Comparison of ENCODE assay signal across 1 cellular context in the genomic region with DNA sequence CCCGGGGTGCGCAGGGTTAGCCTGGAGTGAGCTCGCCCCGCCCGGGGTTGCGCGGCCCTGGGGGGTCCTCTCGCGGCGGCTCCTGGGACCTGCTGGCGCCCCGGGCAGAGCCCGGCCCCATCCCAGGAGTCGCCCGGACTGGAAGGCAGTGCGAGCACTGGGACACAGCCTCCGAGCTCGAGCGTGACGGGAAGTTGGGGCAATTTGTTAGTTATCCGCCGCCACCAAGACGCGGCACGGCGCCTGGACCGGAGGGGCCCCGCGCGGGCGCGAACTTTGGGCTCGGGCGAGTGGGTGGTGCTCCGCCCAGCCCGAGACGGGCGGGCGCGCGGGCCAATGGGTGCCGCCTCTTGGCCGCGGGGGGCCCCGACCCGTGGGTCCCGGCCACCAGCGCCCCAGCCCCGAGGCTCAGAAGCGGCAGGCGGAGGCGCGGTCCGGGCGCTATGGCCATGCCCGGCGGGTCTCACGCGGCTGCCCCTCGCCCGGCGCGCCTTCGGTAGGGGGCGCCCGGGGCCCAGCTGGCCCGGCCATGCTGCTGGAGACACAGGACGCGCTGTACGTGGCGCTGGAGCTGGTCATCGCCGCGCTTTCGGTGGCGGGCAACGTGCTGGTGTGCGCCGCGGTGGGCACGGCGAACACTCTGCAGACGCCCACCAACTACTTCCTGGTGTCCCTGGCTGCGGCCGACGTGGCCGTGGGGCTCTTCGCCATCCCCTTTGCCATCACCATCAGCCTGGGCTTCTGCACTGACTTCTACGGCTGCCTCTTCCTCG.
TF ChIP-seq lines count a peak whose summit lies in the region.

Gene ADORA2B (plus strand): TSS at position 411 of the 773 bp plus-strand sequence. CDS start 119 bp downstream, at position 530.

TF ChIP-seq in HepG2, 621 proteins besides CTCF, POLR2A, EP300 and RAD21 (continued from another document and continues in another):
- TF ChIP-seq, protein P1, sequence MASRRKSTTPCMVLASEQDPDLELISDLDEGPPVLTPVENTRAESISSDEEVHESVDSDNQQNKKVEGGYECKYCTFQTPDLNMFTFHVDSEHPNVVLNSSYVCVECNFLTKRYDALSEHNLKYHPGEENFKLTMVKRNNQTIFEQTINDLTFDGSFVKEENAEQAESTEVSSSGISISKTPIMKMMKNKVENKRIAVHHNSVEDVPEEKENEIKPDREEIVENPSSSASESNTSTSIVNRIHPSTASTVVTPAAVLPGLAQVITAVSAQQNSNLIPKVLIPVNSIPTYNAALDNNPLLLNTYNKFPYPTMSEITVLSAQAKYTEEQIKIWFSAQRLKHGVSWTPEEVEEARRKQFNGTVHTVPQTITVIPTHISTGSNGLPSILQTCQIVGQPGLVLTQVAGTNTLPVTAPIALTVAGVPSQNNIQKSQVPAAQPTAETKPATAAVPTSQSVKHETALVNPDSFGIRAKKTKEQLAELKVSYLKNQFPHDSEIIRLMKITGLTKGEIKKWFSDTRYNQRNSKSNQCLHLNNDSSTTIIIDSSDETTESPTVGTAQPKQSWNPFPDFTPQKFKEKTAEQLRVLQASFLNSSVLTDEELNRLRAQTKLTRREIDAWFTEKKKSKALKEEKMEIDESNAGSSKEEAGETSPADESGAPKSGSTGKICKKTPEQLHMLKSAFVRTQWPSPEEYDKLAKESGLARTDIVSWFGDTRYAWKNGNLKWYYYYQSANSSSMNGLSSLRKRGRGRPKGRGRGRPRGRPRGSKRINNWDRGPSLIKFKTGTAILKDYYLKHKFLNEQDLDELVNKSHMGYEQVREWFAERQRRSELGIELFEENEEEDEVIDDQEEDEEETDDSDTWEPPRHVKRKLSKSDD (CRISPR knock-in tag; IDR thresholded peaks at IDR 0.05; ENCODE audit: low read depth), result 0 out of 2 replicates have a peak, but pooled peaks have one; percentile 65
- no peak for TF ChIP-seq ZNF878 (CRISPR knock-in tag; IDR thresholded peaks at IDR 0.05)
- TF ChIP-seq, protein P2, sequence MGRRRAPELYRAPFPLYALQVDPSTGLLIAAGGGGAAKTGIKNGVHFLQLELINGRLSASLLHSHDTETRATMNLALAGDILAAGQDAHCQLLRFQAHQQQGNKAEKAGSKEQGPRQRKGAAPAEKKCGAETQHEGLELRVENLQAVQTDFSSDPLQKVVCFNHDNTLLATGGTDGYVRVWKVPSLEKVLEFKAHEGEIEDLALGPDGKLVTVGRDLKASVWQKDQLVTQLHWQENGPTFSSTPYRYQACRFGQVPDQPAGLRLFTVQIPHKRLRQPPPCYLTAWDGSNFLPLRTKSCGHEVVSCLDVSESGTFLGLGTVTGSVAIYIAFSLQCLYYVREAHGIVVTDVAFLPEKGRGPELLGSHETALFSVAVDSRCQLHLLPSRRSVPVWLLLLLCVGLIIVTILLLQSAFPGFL (CRISPR knock-in tag; IDR thresholded peaks at IDR 0.05), result no peak
- no peak for TF ChIP-seq ZNF17 (CRISPR knock-in tag; IDR thresholded peaks at IDR 0.05)
- TF ChIP-seq ZKSCAN1 (IDR thresholded peaks at IDR 0.05; ENCODE audit: low read length), result no peak
- TF ChIP-seq, protein P3, sequence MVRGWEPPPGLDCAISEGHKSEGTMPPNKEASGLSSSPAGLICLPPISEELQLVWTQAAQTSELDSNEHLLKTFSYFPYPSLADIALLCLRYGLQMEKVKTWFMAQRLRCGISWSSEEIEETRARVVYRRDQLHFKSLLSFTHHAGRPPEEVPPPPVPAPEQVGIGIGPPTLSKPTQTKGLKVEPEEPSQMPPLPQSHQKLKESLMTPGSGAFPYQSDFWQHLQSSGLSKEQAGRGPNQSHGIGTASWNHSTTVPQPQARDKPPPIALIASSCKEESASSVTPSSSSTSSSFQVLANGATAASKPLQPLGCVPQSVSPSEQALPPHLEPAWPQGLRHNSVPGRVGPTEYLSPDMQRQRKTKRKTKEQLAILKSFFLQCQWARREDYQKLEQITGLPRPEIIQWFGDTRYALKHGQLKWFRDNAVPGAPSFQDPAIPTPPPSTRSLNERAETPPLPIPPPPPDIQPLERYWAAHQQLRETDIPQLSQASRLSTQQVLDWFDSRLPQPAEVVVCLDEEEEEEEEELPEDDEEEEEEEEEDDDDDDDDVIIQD (CRISPR knock-in tag; IDR thresholded peaks at IDR 0.05; ENCODE audit: low read depth), result no peak
- TF ChIP-seq ZFP36L2 (CRISPR knock-in tag; IDR thresholded peaks at IDR 0.05), result no peak
- TF ChIP-seq FOXO1 (CRISPR knock-in tag; IDR thresholded peaks at IDR 0.05), result peak; percentile 74
- peak; percentile 59; the same call in 1 of the 2 replicates for TF ChIP-seq KAT8 (CRISPR knock-in tag; IDR thresholded peaks at IDR 0.05)
- no peak for TF ChIP-seq SRF (IDR thresholded peaks at IDR 0.05; ENCODE audit: low read depth, low read length)
- peak; percentile 87; the same call in 1 of the 2 replicates for TF ChIP-seq ZNF235 (CRISPR knock-in tag; IDR thresholded peaks at IDR 0.05; ENCODE audit: borderline replicate concordance)
- TF ChIP-seq, protein P4, sequence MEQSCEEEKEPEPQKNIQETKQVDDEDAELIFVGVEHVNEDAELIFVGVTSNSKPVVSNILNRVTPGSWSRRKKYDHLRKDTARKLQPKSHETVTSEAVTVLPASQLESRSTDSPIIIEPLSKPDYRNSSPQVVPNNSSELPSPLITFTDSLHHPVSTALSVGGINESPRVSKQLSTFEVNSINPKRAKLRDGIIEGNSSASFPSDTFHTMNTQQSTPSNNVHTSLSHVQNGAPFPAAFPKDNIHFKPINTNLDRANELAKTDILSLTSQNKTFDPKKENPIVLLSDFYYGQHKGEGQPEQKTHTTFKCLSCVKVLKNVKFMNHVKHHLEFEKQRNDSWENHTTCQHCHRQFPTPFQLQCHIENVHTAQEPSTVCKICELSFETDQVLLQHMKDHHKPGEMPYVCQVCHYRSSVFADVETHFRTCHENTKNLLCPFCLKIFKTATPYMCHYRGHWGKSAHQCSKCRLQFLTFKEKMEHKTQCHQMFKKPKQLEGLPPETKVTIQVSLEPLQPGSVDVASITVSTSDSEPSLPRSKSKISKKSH (CRISPR knock-in tag; IDR thresholded peaks at IDR 0.05; ENCODE audit: borderline replicate concordance), result peak; percentile 62; the same call in 1 of the 2 replicates
- no peak for TF ChIP-seq SMYD3 (CRISPR knock-in tag; IDR thresholded peaks at IDR 0.05)
- TF ChIP-seq ZBTB25 (CRISPR knock-in tag; IDR thresholded peaks at IDR 0.05), result peak; percentile 76
- no peak for TF ChIP-seq KDM4B (CRISPR knock-in tag; IDR thresholded peaks at IDR 0.05)
- TF ChIP-seq, protein P5, sequence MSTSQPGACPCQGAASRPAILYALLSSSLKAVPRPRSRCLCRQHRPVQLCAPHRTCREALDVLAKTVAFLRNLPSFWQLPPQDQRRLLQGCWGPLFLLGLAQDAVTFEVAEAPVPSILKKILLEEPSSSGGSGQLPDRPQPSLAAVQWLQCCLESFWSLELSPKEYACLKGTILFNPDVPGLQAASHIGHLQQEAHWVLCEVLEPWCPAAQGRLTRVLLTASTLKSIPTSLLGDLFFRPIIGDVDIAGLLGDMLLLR (CRISPR knock-in tag; IDR thresholded peaks at IDR 0.05), result peak; percentile 92
- TF ChIP-seq TCF12 (IDR thresholded peaks at IDR 0.05), result no peak
- TF ChIP-seq TCF12 (CRISPR knock-in tag; IDR thresholded peaks at IDR 0.05), result peak; percentile 63; the same call in 1 of the 2 replicates
- TF ChIP-seq DDIT3 (CRISPR knock-in tag; IDR thresholded peaks at IDR 0.05), result no peak
- TF ChIP-seq FIP1L1 (IDR thresholded peaks at IDR 0.05; ENCODE audit: borderline replicate concordance, insufficient read depth, low read depth, low read length), result no peak
- TF ChIP-seq MATR3 (CRISPR knock-in tag; IDR thresholded peaks at IDR 0.05), result no peak
- TF ChIP-seq, protein P6, sequence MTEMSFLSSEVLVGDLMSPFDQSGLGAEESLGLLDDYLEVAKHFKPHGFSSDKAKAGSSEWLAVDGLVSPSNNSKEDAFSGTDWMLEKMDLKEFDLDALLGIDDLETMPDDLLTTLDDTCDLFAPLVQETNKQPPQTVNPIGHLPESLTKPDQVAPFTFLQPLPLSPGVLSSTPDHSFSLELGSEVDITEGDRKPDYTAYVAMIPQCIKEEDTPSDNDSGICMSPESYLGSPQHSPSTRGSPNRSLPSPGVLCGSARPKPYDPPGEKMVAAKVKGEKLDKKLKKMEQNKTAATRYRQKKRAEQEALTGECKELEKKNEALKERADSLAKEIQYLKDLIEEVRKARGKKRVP (CRISPR knock-in tag; IDR thresholded peaks at IDR 0.05), result 0 out of 4 replicates have a peak, but pooled peaks of 1 of the 2 experiments have one; percentile 26
- TF ChIP-seq SRY (CRISPR knock-in tag; IDR thresholded peaks at IDR 0.05), result peak; percentile 79
- no peak for TF ChIP-seq NPAS2 (CRISPR knock-in tag; IDR thresholded peaks at IDR 0.05; ENCODE audit: borderline replicate concordance)
- TF ChIP-seq ZNF383 (CRISPR knock-in tag; IDR thresholded peaks at IDR 0.05; ENCODE audit: borderline replicate concordance), result 0 out of 2 replicates have a peak, but pooled peaks have one; percentile 24
- peak; percentile 44; the same call in 1 of the 2 replicates for TF ChIP-seq FOXA3 (CRISPR knock-in tag; IDR thresholded peaks at IDR 0.05)
- TF ChIP-seq ZNF484 (CRISPR knock-in tag; IDR thresholded peaks at IDR 0.05; ENCODE audit: borderline replicate concordance, low read depth), result no peak
- TF ChIP-seq DPF2 (CRISPR knock-in tag; IDR thresholded peaks at IDR 0.05; ENCODE audit: borderline replicate concordance, low read depth), result no peak
- TF ChIP-seq ZNF263 (CRISPR knock-in tag; IDR thresholded peaks at IDR 0.05), result peak; percentile 46; the same call in 1 of the 2 replicates
- no peak for TF ChIP-seq ZMYM3 (CRISPR knock-in tag; IDR thresholded peaks at IDR 0.05)
- TF ChIP-seq IKZF4 (CRISPR knock-in tag; IDR thresholded peaks at IDR 0.05; ENCODE audit: borderline replicate concordance, low read depth, not compliant biosample characterization), result peak; percentile 73
- no peak for TF ChIP-seq CHD4 (IDR thresholded peaks at IDR 0.05; ENCODE audit: borderline replicate concordance, low read length)
- 0 out of 2 replicates have a peak, but pooled peaks have one; percentile 38 for TF ChIP-seq MIER3 (CRISPR knock-in tag; IDR thresholded peaks at IDR 0.05; ENCODE audit: borderline replicate concordance)
- TF ChIP-seq TCF7L2 (IDR thresholded peaks at IDR 0.05; ENCODE audit: low read depth, low read length), result no peak
- TF ChIP-seq ZNF616 (CRISPR knock-in tag; IDR thresholded peaks at IDR 0.05; ENCODE audit: low read depth), result 0 out of 2 replicates have a peak, but pooled peaks have one; percentile 34
- no peak for TF ChIP-seq ZNF644 (CRISPR knock-in tag; IDR thresholded peaks at IDR 0.05; ENCODE audit: low read depth)
- TF ChIP-seq ZNF234 (CRISPR knock-in tag; conservative IDR thresholded peaks at IDR 0.05), result 0 out of 2 replicates have a peak, but pooled peaks have one; percentile 51
- no peak for TF ChIP-seq CEBPB (IDR thresholded peaks at IDR 0.05; ENCODE audit: borderline replicate concordance, low read depth, low read length)
- peak; percentile 97 for TF ChIP-seq ZNF776 (CRISPR knock-in tag; IDR thresholded peaks at IDR 0.05)
- TF ChIP-seq ZSCAN29 (CRISPR knock-in tag; conservative IDR thresholded peaks at IDR 0.05), result 0 out of 2 replicates have a peak, but pooled peaks have one; percentile 31
- no peak for TF ChIP-seq SNAPC2 (CRISPR knock-in tag; IDR thresholded peaks at IDR 0.05)
- no peak for TF ChIP-seq ZZZ3 (CRISPR knock-in tag; IDR thresholded peaks at IDR 0.05; ENCODE audit: borderline replicate concordance)
- TF ChIP-seq SSRP1 (CRISPR knock-in tag; IDR thresholded peaks at IDR 0.05), result no peak
- TF ChIP-seq RXRB (CRISPR knock-in tag; IDR thresholded peaks at IDR 0.05; ENCODE audit: borderline replicate concordance), result peak; percentile 41; the same call in 1 of the 2 replicates
- TF ChIP-seq, protein P7, sequence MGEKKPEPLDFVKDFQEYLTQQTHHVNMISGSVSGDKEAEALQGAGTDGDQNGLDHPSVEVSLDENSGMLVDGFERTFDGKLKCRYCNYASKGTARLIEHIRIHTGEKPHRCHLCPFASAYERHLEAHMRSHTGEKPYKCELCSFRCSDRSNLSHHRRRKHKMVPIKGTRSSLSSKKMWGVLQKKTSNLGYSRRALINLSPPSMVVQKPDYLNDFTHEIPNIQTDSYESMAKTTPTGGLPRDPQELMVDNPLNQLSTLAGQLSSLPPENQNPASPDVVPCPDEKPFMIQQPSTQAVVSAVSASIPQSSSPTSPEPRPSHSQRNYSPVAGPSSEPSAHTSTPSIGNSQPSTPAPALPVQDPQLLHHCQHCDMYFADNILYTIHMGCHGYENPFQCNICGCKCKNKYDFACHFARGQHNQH (CRISPR knock-in tag; IDR thresholded peaks at IDR 0.05), result peak; percentile 61; the same call in 1 of the 2 replicates
- TF ChIP-seq, protein P8, sequence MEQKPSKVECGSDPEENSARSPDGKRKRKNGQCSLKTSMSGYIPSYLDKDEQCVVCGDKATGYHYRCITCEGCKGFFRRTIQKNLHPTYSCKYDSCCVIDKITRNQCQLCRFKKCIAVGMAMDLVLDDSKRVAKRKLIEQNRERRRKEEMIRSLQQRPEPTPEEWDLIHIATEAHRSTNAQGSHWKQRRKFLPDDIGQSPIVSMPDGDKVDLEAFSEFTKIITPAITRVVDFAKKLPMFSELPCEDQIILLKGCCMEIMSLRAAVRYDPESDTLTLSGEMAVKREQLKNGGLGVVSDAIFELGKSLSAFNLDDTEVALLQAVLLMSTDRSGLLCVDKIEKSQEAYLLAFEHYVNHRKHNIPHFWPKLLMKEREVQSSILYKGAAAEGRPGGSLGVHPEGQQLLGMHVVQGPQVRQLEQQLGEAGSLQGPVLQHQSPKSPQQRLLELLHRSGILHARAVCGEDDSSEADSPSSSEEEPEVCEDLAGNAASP (CRISPR knock-in tag; IDR thresholded peaks at IDR 0.05; ENCODE audit: borderline replicate concordance), result peak; percentile 11; the same call in 1 of the 2 replicates
- peak; percentile 56 for TF ChIP-seq BORCS8-MEF2B (CRISPR knock-in tag; IDR thresholded peaks at IDR 0.05)
- no peak for TF ChIP-seq NFKBIZ (CRISPR knock-in tag; IDR thresholded peaks at IDR 0.05)
- no peak for TF ChIP-seq ZNF550 (CRISPR knock-in tag; IDR thresholded peaks at IDR 0.05; ENCODE audit: borderline replicate concordance)
- peak; percentile 45; the same call in 1 of the 2 replicates for TF ChIP-seq TGIF2 (CRISPR knock-in tag; IDR thresholded peaks at IDR 0.05)
